In the genomic region with DNA sequence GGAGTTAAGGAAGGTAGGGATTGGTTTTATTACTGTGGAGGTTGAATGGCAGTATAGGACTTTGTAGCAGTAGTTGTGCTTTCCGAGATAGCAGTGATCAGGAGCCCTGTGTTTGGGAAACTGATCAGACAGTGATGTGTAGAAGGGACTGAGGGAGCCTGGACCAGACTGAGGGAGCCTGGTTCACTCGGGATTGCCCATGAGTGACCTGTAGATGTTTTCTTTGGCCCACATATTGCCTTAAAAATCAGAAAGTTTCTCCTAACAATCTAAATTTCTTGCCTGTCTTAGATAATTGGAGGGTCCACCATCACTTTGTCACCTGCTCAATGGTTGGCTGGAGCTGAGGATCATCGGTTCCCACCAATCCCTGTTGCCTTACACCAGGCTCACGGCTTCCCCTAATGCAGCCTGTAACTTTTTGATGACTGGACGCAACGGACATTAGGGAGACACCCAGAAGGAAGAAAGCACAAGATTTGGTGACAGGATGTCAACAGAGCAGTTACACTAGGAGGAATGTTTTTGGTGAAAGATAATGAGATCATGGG, we compare ENCODE assay signal across 8 cellular contexts. TPM values are rescaled to one million over a fixed set of nuclear protein-coding genes. Genes with fewer than 3 reads are reported as not detected.
DNase-seq lines count a peak whose midpoint lies in the region; ATAC-seq and TF ChIP-seq lines count a peak whose summit lies in the region.

No MANE protein-coding gene starts in this region.

- CTCF ChIA-PET in OCI-LY7 (lab: Charles Lee; ENCODE audit: unreplicated experiment) = interaction anchor here (0.8 to 3.8 kb wide), 2 partner anchors 58 to 65 kb away, joined by 4 to 66 read pairs; no protein-coding TSS in a partner anchor

- TF ChIP-seq POLR2A in prostate gland (IDR thresholded peaks at IDR 0.05) = no peak

- WGBS in esophagus, 2 donors = 27 to 31% methylated on average over 6 of the region's 6 CpGs
- WGBS in prostate gland = 22% methylated on average over 6 of the region's 6 CpGs

- peak overlapping the region; percentile 67; the same call in 1 of the 2 replicates for H2AFZ ChIP-seq in OCI-LY7 (ENCODE audit: low read length)

- H3K9me2 ChIP-seq in OCI-LY7 (ENCODE audit: insufficient read depth, low read length) = no peaks in the 10 kb centered on the region

- H4K20me1 ChIP-seq in OCI-LY7 (ENCODE audit: insufficient read depth, low read length) = no peaks in the 10 kb centered on the region; the same call in 1 of the 2 replicates

- DNase-seq in EH (ENCODE audit: low read depth) = peak; percentile 29
- DNase-seq in OCI-LY7 (ENCODE audit: low spot score) = no peak
- DNase-seq in prostate gland (ENCODE audit: low spot score) = no peak
- no peak for DNase-seq in mucosa of descending colon
- no peak for DNase-seq in NCI-H146 treated with DMSO at 0.1 percent for 48 hours (lab: John Stamatoyannopoulos, UW; ENCODE audit: unreplicated experiment)

- H3K4me1 ChIP-seq in OCI-LY7 (ENCODE audit: insufficient read depth, low read length, poor library complexity, severe bottlenecking) (peaks cover 30% of the 10 kb centered on the region), esophagus (ENCODE audit: control insufficient read depth in 2 of 2, insufficient read depth in 2 of 2, low read length in 1 of 2) (peaks cover 0 to 2% of the 10 kb centered on the region in 2 donors), prostate gland (replicated peaks) (no peaks in the 10 kb centered on the region), mucosa of descending colon (ENCODE audit: low read depth) (peaks cover 8% of the 10 kb centered on the region)

- TSS peak; percentile 63 for BruUV-seq in OCI-LY7 (replicated peaks; lab: Mats Ljungman, UMichigan)

- ATAC-seq in mucosa of descending colon (no peak), GM18519 (IDR thresholded peaks at IDR 0.05; ENCODE audit: low FRiP score, unreplicated experiment) (no peak), HG02678 (IDR thresholded peaks at IDR 0.05; ENCODE audit: unreplicated experiment) (no peak)

- no peak for TF ChIP-seq CTCF in OCI-LY7 (conservative IDR thresholded peaks at IDR 0.05; ENCODE audit: low read length)
- no peak for TF ChIP-seq CTCF in prostate gland (IDR thresholded peaks at IDR 0.05)
- TF ChIP-seq CTCF in mucosa of descending colon (IDR thresholded peaks at IDR 0.05) = no peak

- POLR2A ChIA-PET in OCI-LY7 (lab: Charles Lee) = interaction anchor here (0.6 to 2.5 kb wide), 7 partner anchors 8 to 823 kb away, joined by 3 to 40 read pairs (median 4); a partner anchor contains a TSS

- H3K79me2 ChIP-seq in OCI-LY7 (ENCODE audit: insufficient read depth, low read depth, low read length) = peaks cover 50% of the 10 kb centered on the region

- H3K4me3 ChIP-seq in OCI-LY7 (ENCODE audit: low read depth, low read length, poor library complexity, severe bottlenecking) = peak overlapping the region; percentile 81
- peak overlapping the region; percentile 82 to 86 for H3K4me3 ChIP-seq in esophagus (ENCODE audit: low read depth in 1 of 2, low read length in 2 of 2)
- peak overlapping the region; percentile 86 to 97 for H3K4me3 ChIP-seq in prostate gland
- H3K4me3 ChIP-seq in mucosa of descending colon = no peak overlapping the region

- H3K4me2 ChIP-seq in OCI-LY7 (ENCODE audit: low read length) = peak overlapping the region; percentile 96

- H3K27ac ChIP-seq in OCI-LY7 (ENCODE audit: low read depth, low read length, poor library complexity, severe bottlenecking) = peak overlapping the region; percentile 80
- H3K27ac ChIP-seq in esophagus (ENCODE audit: low read depth in 2 of 2, low read length in 1 of 2) = peak overlapping the region; percentile 94 to 98
- H3K27ac ChIP-seq in prostate gland = peak overlapping the region; percentile 93 to 94

- H3K36me3 ChIP-seq in OCI-LY7 (ENCODE audit: insufficient read depth, low read length) (peaks cover 14% of the 10 kb centered on the region; the same call in 1 of the 2 replicates), esophagus (ENCODE audit: control insufficient read depth in 2 of 2, insufficient read depth in 2 of 2, low read length in 1 of 2) (no peaks in the 10 kb centered on the region), prostate gland (no peaks in the 10 kb centered on the region), mucosa of descending colon (ENCODE audit: low read depth) (peaks cover 5% of the 10 kb centered on the region)

- intact Hi-C loops in OCI-LY7 (cut with micrococcal nuclease; ENCODE audit: unreplicated experiment) = loop anchor here (5.0 kb wide), 1 partner anchor 319 kb away; no protein-coding TSS in a partner anchor
- intact Hi-C loops in prostate gland (cut with DNase I) = no loop called here
- intact Hi-C loops in mucosa of descending colon (cut with DNase I, micrococcal nuclease) = loop anchor here (5.0 kb wide), 1 partner anchor 64 kb away; no protein-coding TSS in a partner anchor

- H3K27me3 ChIP-seq in esophagus (ENCODE audit: control insufficient read depth in 1 of 2, insufficient read depth in 2 of 2, low read length in 2 of 2) = no peaks in the 10 kb centered on the region
- no peaks in the 10 kb centered on the region for H3K27me3 ChIP-seq in prostate gland (replicated peaks; ENCODE audit: insufficient read depth)

- no peaks in the 10 kb centered on the region for H3K9me3 ChIP-seq in OCI-LY7 (ENCODE audit: low read length)
- no peaks in the 10 kb centered on the region for H3K9me3 ChIP-seq in esophagus (ENCODE audit: control insufficient read depth in 2 of 2, insufficient read depth in 1 of 2, low read depth in 1 of 2, low read length in 1 of 2)
- H3K9me3 ChIP-seq in prostate gland = no peaks in the 10 kb centered on the region
- H3K9me3 ChIP-seq in mucosa of descending colon = no peaks in the 10 kb centered on the region

RNA-seq across cellular contexts. Expression of a gene that starts 1.1 kb away (rescaled TPM):
- 16.5 and 16.6 TPM in 2 replicates for total RNA-seq in OCI-LY7 (2014; rRNA removed; shearing (Covaris generic))
- total RNA-seq in OCI-LY7 (2022) (42.8 and 46.1 TPM in 2 replicates), prostate gland (10 to 100 TPM; 26.2 to 61.8 TPM), mucosa of descending colon (10 to 100 TPM; 37.9 to 59.5 (median 39.6) TPM)
- polyA plus RNA-seq in esophagus = 1 to 10 TPM; 5.1 to 7.3 TPM

RNA-seq across cellular contexts. Expression of a gene that starts 8.2 kb away (rescaled TPM):
- 499 and 567 TPM in 2 replicates for total RNA-seq in OCI-LY7 (2014; rRNA removed; shearing (Covaris generic))
- total RNA-seq in OCI-LY7 (2022) (470 and 513 TPM in 2 replicates), prostate gland (10 to 100 TPM; 37.0 to 75.4 TPM), mucosa of descending colon (10 to 100 TPM; 43.4 to 91.1 (median 48.7) TPM)
- 100 to 1,000 TPM in 1 of 2 donors, 10 to 100 TPM in 1; 61.2 to 143 TPM for polyA plus RNA-seq in esophagus

RNA-seq across cellular contexts. Expression of a gene that starts 15.1 kb away (rescaled TPM):
- 114 and 138 TPM in 2 replicates for total RNA-seq in OCI-LY7 (2014; rRNA removed; shearing (Covaris generic))
- 81.1 and 90.5 TPM in 2 replicates for total RNA-seq in OCI-LY7 (2022)
- polyA plus RNA-seq in esophagus = 10 to 100 TPM; 40.0 to 55.9 TPM
- 100 to 1,000 TPM; 102 to 187 TPM for total RNA-seq in prostate gland
- 10 to 100 TPM; 66.2 to 76.2 (median 67.7) TPM for total RNA-seq in mucosa of descending colon

Comparison
In these comparisons a context has a peak if more than half of its experiments do, and no peak if none do; other contexts are left out.
1. RNA of a gene that starts 8.2 kb away (total RNA-seq): 470 to 567 TPM in OCI-LY7; 37.0 to 75.4 TPM in prostate gland and 43.4 to 91.1 TPM in mucosa of descending colon; every median in the first group is over 4 times any median in the second.
2. Peak in every context shown above with its lines, with median percentiles within 50 percentile points of each other: H3K27ac ChIP-seq.